ENCODE assay signal across 7 cellular contexts in the genomic region with DNA sequence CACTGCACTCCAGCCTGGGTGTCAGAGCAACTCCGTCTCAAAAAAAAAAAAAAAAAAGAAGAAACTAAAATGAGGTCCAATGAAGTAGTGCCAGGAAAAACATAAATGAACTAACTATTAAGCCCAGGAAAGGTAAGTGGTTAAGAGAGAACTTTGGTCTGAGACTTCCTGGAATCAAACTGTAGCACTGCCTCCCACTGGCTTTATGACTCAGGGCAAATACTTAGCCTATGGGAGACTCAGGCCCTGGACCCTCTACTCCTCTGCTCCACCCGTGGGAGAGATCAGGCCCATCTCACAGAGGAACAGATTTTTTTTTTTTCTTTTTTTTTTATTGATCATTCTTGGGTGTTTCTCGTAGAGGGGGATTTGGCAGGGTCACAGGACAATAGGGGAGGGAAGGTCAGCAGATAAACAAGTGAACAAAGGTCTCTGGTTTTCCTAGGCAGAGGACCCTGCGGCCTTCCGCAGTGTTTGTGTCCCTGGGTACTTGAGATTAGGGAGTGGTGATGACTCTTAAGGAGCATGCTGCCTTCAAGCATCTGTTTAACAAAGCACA. TPM values are rescaled to one million over a fixed set of nuclear protein-coding genes. Genes with fewer than 3 reads are reported as not detected.
"Had no signal": no experiment of that assay in that cellular context is flagged by ENCODE, and none has a peak within 500 bp of the region (broad histone marks: within the 10 kb centered on the region; RNA-seq: fewer than 3 reads in every experiment).

No MANE protein-coding gene starts in this region.

RNA-seq across cellular contexts. Expression of gene RNF225, which starts 8.5 kb away (rescaled TPM):
- total RNA-seq: esophagus muscularis mucosa, gastrocnemius medialis, left ventricle myocardium superior, sciatic nerve, temporal lobe, transverse colon, uterus had no signal
